12 cellular contexts compared by ENCODE assay signal in genomic region chr6:137102050-137102848, GRCh38. TPM values are rescaled to one million over a fixed set of nuclear protein-coding genes. Genes with fewer than 3 reads are reported as not detected.
DNase-seq lines count a peak whose midpoint lies in the region; ATAC-seq and TF ChIP-seq lines count a peak whose summit lies in the region.
"Had no signal": no experiment of that assay in that cellular context is flagged by ENCODE, and none has a peak within 500 bp of the region (broad histone marks: within the 10 kb centered on the region; RNA-seq: fewer than 3 reads in every experiment).

No MANE protein-coding gene starts in this region.

- H3K27ac Mint-ChIP-seq in effector memory CD8-positive, alpha-beta T cell = peak overlapping the region; percentile 15 to 19
- H3K27ac Mint-ChIP-seq: nephron had no signal

- peak; percentile 60 for DNase-seq in GM12864 (ENCODE audit: low read depth)
- no peak for DNase-seq in effector memory CD8-positive, alpha-beta T cell
- DNase-seq in HT-29 (ENCODE audit: low spot score) = no peak
- no peak for DNase-seq in posterior cingulate gyrus
- DNase-seq in omental fat pad (ENCODE audit: low spot score) = no peak
- DNase-seq: NCI-H1417 treated with DMSO at 0.1 percent for 48 hours had no signal

- H3K4me1 Mint-ChIP-seq in effector memory CD8-positive, alpha-beta T cell (ENCODE audit: low read depth in 2 of 2) = peaks cover 24 to 28% of the 10 kb centered on the region in 2 donors
- H3K4me1 Mint-ChIP-seq: nephron had no signal

- no peak overlapping the region for H3K4me3 Mint-ChIP-seq in effector memory CD8-positive, alpha-beta T cell
- H3K4me3 Mint-ChIP-seq: nephron had no signal

- intact Hi-C loops in posterior cingulate gyrus (cut with DNase I) = no loop called here

- no peaks in the 10 kb centered on the region for H3K36me3 Mint-ChIP-seq in effector memory CD8-positive, alpha-beta T cell (ENCODE audit: insufficient read depth)

- no peak overlapping the region for H3K4me3 ChIP-seq in GM12864 (ENCODE audit: low read depth, low read length)
- H3K4me3 ChIP-seq: thoracic aorta had no signal

- no peaks in the 10 kb centered on the region for H3K9me3 Mint-ChIP-seq in effector memory CD8-positive, alpha-beta T cell
- H3K9me3 Mint-ChIP-seq: nephron had no signal

- H3K27me3 Mint-ChIP-seq in effector memory CD8-positive, alpha-beta T cell = no peaks in the 10 kb centered on the region

- ATAC-seq in GM21360 (IDR thresholded peaks at IDR 0.05; ENCODE audit: unreplicated experiment) (peak; percentile 29), HG03135 (IDR thresholded peaks at IDR 0.05; ENCODE audit: unreplicated experiment) (peak; percentile 29), omental fat pad (ENCODE audit: low FRiP score) (no peak), HG02938 (IDR thresholded peaks at IDR 0.05; ENCODE audit: unreplicated experiment) (no peak)
- no peak for ATAC-seq in effector memory CD8-positive, alpha-beta T cell (replicated peaks)

- TF ChIP-seq CTCF in GM12864 (IDR thresholded peaks at IDR 0.05; ENCODE audit: low read depth, low read length, missing control alignments) (no peak), omental fat pad (IDR thresholded peaks at IDR 0.05) (no peak)

RNA-seq across cellular contexts. Expression of gene IL20RA, which starts 57.5 kb away (rescaled TPM):
- 7.9 and 16.7 TPM in 2 replicates for total RNA-seq in HT-29 (2014; rRNA removed; shearing (Covaris generic))
- total RNA-seq in omental fat pad = 1 to 10 TPM; 1.1 to 4.6 (median 1.4) TPM
- total RNA-seq: endothelial cell of umbilical vein had no signal

Comparison
In these comparisons a context has a peak if more than half of its experiments do, and no peak if none do; other contexts are left out.
1. ATAC-seq: peak in GM21360 (single experiment) and HG03135 (single experiment); none in effector memory CD8-positive, alpha-beta T cell (single experiment), omental fat pad (single experiment) and HG02938 (single experiment).